16 cellular contexts compared by ENCODE assay signal in the genomic region with DNA sequence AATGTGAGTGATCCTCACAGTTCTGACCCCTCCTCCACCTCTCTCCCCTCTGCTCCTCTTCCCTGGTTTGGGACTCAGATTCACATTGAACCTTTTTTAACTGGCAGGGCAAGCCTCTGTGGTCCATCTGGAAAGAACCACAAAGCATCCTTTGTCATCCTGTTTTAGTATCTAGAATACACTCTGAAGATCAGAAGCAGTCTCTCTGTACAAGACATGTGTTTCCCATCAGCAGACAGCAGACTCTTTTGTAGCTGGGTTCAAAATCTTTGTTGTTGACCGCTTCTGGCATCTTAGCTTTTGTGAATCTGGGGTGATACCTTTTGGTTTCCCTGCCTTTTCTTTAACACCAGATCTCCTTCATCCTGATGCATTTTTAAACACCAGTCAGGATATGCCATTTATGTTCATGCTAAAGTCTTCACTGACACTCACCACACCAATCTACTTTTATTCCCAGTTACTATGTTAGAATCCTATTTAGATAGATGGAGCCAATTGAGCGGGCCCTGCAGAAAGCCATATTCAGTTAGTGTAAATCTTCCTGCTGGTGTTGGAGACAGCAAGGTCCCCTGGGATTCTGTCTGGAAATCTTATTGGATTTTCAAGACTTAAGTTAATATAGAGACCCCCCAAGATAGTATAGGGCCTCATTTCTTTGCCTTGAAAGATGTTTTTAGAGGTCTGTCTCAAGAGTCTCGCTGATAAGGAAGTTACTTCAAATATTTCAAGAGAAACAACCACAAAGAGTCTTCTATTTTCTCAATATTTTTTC. TPM values are rescaled to one million over a fixed set of nuclear protein-coding genes. Genes with fewer than 3 reads are reported as not detected.
DNase-seq lines count a peak whose midpoint lies in the region; ATAC-seq and TF ChIP-seq lines count a peak whose summit lies in the region.
"Had no signal": no experiment of that assay in that cellular context is flagged by ENCODE, and none has a peak within 500 bp of the region (broad histone marks: within the 10 kb centered on the region; RNA-seq: fewer than 3 reads in every experiment).

No MANE protein-coding gene starts in this region.

- peak; percentile 19; the same call in 1 of the 3 replicates for ATAC-seq in SK-N-SH treated with all-trans-retinoic acid at 6 μM for 48 hours
- ATAC-seq in sciatic nerve = peak; percentile 90
- ATAC-seq in CD8-positive, alpha-beta T cell = no peak

- no peaks in the 10 kb centered on the region for H3K4me1 Mint-ChIP-seq in CD8-positive, alpha-beta T cell (ENCODE audit: low read depth)

- no peak overlapping the region for H3K27ac ChIP-seq in CD8-positive, alpha-beta T cell (ENCODE audit: low read depth, low read length)
- H3K27ac ChIP-seq: C4-2B had no signal

- H3K36me3 ChIP-seq in CD8-positive, alpha-beta T cell (ENCODE audit: insufficient read depth, low read length) = no peaks in the 10 kb centered on the region

- H3K4me3 Mint-ChIP-seq in CD8-positive, alpha-beta T cell = no peak overlapping the region

- no peaks in the 10 kb centered on the region for H3K36me3 Mint-ChIP-seq in CD8-positive, alpha-beta T cell

- no peak overlapping the region for H3K4me3 ChIP-seq in CD8-positive, alpha-beta T cell (ENCODE audit: low read depth, low read length)

- POLR2A ChIA-PET in CD8-positive, alpha-beta T cell (lab: Charles Lee) = no interaction called here

- no peaks in the 10 kb centered on the region for H3K4me1 ChIP-seq in CD8-positive, alpha-beta T cell (ENCODE audit: insufficient read depth, low read length)

- no peak overlapping the region for H3K27ac Mint-ChIP-seq in CD8-positive, alpha-beta T cell

- CTCF ChIA-PET in CD8-positive, alpha-beta T cell (lab: Charles Lee) = no interaction called here

- H3K27me3 ChIP-seq in CD8-positive, alpha-beta T cell (ENCODE audit: insufficient read depth, low read length) = no peaks in the 10 kb centered on the region

- no peaks in the 10 kb centered on the region for H3K9me3 ChIP-seq in CD8-positive, alpha-beta T cell (ENCODE audit: low read length)

- peaks cover 2% of the 10 kb centered on the region for H3K27me3 Mint-ChIP-seq in CD8-positive, alpha-beta T cell (ENCODE audit: low read depth)

- no peaks in the 10 kb centered on the region for H3K9me3 Mint-ChIP-seq in CD8-positive, alpha-beta T cell

- TF ChIP-seq CTCF in CD8-positive, alpha-beta T cell (IDR thresholded peaks at IDR 0.05) = no peak

- intact Hi-C loops in sciatic nerve (cut with DNase I) = no loop called here
- intact Hi-C loops in CD8-positive, alpha-beta T cell (cut with DNase I, micrococcal nuclease) = no loop called here

- peak; percentile 76 for DNase-seq in COLO829 (ENCODE audit: low spot score)
- DNase-seq in medulla oblongata (ENCODE audit: extremely low spot score) = peak; percentile 80
- DNase-seq in sciatic nerve (ENCODE audit: low spot score) = no peak
- DNase-seq in DMS53 treated with DMSO at 0.1 percent for 48 hours (lab: John Stamatoyannopoulos, UW; ENCODE audit: unreplicated experiment) = no peak
- no peak for DNase-seq in NCI-H2171 (lab: John Stamatoyannopoulos, UW)
- DNase-seq in CD8-positive, alpha-beta T cell = no peak
- DNase-seq: COR-L47; DMS153; EL; NCI-H1092; NCI-H2227 treated with DMSO at 0.1 percent for 48 hours; NCI-H524; NK-92 treated with Interleukin-12 subunit alpha and Interleukin-12 subunit beta, amount 100 ng/mL, for 24 hours; SHP77 treated with DMSO at 0.1 percent for 48 hours had no signal

TF ChIP-seq in SK-N-SH treated with all-trans-retinoic acid at 6 μM for 48 hours, 23 proteins besides CTCF, POLR2A, EP300 and RAD21:
- TF ChIP-seq ZFP3 (CRISPR knock-in tag; IDR thresholded peaks at IDR 0.05) (no peak), ARNTL (CRISPR knock-in tag; IDR thresholded peaks at IDR 0.05; ENCODE audit: borderline replicate concordance, low read depth) (no peak), GLIS3 (CRISPR knock-in tag; IDR thresholded peaks at IDR 0.05) (no peak), CSDC2 (CRISPR knock-in tag; IDR thresholded peaks at IDR 0.05) (no peak), TOX (CRISPR knock-in tag; IDR thresholded peaks at IDR 0.05; ENCODE audit: borderline replicate concordance) (no peak), TCF4 (CRISPR knock-in tag; IDR thresholded peaks at IDR 0.05; ENCODE audit: borderline replicate concordance) (no peak), PPARA (CRISPR knock-in tag; IDR thresholded peaks at IDR 0.05; ENCODE audit: borderline replicate concordance) (no peak), ZNF8 (CRISPR knock-in tag; IDR thresholded peaks at IDR 0.05) (no peak), ZFP30 (CRISPR knock-in tag; IDR thresholded peaks at IDR 0.05) (no peak)
- TF ChIP-seq, protein P1, sequence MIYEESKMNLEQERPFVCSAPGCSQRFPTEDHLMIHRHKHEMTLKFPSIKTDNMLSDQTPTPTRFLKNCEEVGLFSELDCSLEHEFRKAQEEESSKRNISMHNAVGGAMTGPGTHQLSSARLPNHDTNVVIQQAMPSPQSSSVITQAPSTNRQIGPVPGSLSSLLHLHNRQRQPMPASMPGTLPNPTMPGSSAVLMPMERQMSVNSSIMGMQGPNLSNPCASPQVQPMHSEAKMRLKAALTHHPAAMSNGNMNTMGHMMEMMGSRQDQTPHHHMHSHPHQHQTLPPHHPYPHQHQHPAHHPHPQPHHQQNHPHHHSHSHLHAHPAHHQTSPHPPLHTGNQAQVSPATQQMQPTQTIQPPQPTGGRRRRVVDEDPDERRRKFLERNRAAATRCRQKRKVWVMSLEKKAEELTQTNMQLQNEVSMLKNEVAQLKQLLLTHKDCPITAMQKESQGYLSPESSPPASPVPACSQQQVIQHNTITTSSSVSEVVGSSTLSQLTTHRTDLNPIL (CRISPR knock-in tag; IDR thresholded peaks at IDR 0.05; ENCODE audit: low read depth) = no peak
- TF ChIP-seq, protein P2, sequence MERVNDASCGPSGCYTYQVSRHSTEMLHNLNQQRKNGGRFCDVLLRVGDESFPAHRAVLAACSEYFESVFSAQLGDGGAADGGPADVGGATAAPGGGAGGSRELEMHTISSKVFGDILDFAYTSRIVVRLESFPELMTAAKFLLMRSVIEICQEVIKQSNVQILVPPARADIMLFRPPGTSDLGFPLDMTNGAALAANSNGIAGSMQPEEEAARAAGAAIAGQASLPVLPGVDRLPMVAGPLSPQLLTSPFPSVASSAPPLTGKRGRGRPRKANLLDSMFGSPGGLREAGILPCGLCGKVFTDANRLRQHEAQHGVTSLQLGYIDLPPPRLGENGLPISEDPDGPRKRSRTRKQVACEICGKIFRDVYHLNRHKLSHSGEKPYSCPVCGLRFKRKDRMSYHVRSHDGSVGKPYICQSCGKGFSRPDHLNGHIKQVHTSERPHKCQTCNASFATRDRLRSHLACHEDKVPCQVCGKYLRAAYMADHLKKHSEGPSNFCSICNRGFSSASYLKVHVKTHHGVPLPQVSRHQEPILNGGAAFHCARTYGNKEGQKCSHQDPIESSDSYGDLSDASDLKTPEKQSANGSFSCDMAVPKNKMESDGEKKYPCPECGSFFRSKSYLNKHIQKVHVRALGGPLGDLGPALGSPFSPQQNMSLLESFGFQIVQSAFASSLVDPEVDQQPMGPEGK (CRISPR knock-in tag; IDR thresholded peaks at IDR 0.05; ENCODE audit: borderline replicate concordance) = no peak

RNA-seq across cellular contexts. Expression of a gene that starts 51.1 kb away (rescaled TPM):
- total RNA-seq in sciatic nerve = 12.3 TPM
- total RNA-seq in CD8-positive, alpha-beta T cell = 1 to 10 TPM; 1.4 to 2.3 TPM

Comparison
In these comparisons a context has a peak if more than half of its experiments do, and no peak if none do; other contexts are left out.
1. DNase-seq: peak in COLO829 (single experiment) and medulla oblongata (single experiment); none in sciatic nerve (single experiment), DMS53 treated with DMSO at 0.1 percent for 48 hours (single experiment), NCI-H2171 (single experiment) and CD8-positive, alpha-beta T cell (0 of 7).